In genomic region chr15:70095387-70096214, GRCh38 we compare ENCODE assay signal across 8 cellular contexts. TPM values are rescaled to one million over a fixed set of nuclear protein-coding genes. Genes with fewer than 3 reads are reported as not detected.
DNase-seq lines count a peak whose midpoint lies in the region; ATAC-seq and TF ChIP-seq lines count a peak whose summit lies in the region.

No MANE protein-coding gene starts in this region.

- H3K36me3 ChIP-seq in brain microvascular endothelial cell (replicated peaks) (peaks cover 18% of the 10 kb centered on the region), liver (ENCODE audit: control insufficient read depth in 4 of 4, insufficient read depth in 3 of 4, low read depth in 1 of 4, low read length in 3 of 4) (peaks cover 0 to 2% (median 0%) of the 10 kb centered on the region in 4 donors)

- WGBS in liver, result 21% methylated on average over 67 of the region's 67 CpGs

- TF ChIP-seq RAD21 in liver (IDR thresholded peaks at IDR 0.05), result no peak

- no peak for ATAC-seq in GM18498 (IDR thresholded peaks at IDR 0.05; ENCODE audit: unreplicated experiment)

- DNase-seq in NCI-H748 (lab: John Stamatoyannopoulos, UW; ENCODE audit: unreplicated experiment), result peak; percentile 31
- no peak for DNase-seq in NCI-H748 treated with DMSO at 0.1 percent for 48 hours (lab: John Stamatoyannopoulos, UW)
- DNase-seq in SW480 (ENCODE audit: low spot score), result peak; percentile 64
- DNase-seq in brain microvascular endothelial cell, result no peak
- peak; percentile 38 for DNase-seq in stimulated activated CD8-positive, alpha-beta memory T cell treated with anti-CD3 and anti-CD28 coated beads, Interleukin-12 subunit alpha, Interleukin-12 subunit beta, amount 100 ng/mL, for 4 hours (ENCODE audit: low read depth)
- DNase-seq in globus pallidus (ENCODE audit: low spot score), result no peak

- H3K9ac ChIP-seq in liver (ENCODE audit: low read depth in 1 of 2, low read length in 2 of 2), result peak overlapping the region in 1 of 2 donors; percentile 73

- H3K27me3 ChIP-seq in brain microvascular endothelial cell (replicated peaks) (no peaks in the 10 kb centered on the region), liver (ENCODE audit: control insufficient read depth in 4 of 4, insufficient read depth in 4 of 4, low read length in 3 of 4) (no peaks in the 10 kb centered on the region)

- H3K27ac ChIP-seq in brain microvascular endothelial cell (no peak overlapping the region), liver (ENCODE audit: low read depth in 1 of 2, low read length in 2 of 2) (peak overlapping the region in 1 of 2 donors; percentile 94)

- TF ChIP-seq CTCF in brain microvascular endothelial cell (IDR thresholded peaks at IDR 0.05; ENCODE audit: low read depth, low read length, missing control alignments) (no peak), liver (IDR thresholded peaks at IDR 0.05; ENCODE audit: low read depth, low read length, missing input control) (no peak)

- in situ Hi-C loops in brain microvascular endothelial cell (cut with HindIII; ENCODE audit: low pct_ligation_motif_present, low sequenced_read_pairs), result no loop called here

- peak overlapping the region; percentile 83 for H3K4me3 ChIP-seq in brain microvascular endothelial cell (ENCODE audit: low read depth, low read length)
- peak overlapping the region; percentile 85 to 94 (median 90) for H3K4me3 ChIP-seq in liver (ENCODE audit: low read depth in 1 of 3, low read length in 3 of 3)

- peaks cover 26 to 66% (median 47%) of the 10 kb centered on the region in 4 donors for H3K4me1 ChIP-seq in liver (ENCODE audit: control insufficient read depth in 4 of 4, insufficient read depth in 4 of 4, low read length in 3 of 4)

- no peaks in the 10 kb centered on the region for H3K9me3 ChIP-seq in liver (ENCODE audit: control insufficient read depth in 4 of 4, low read length in 3 of 4)

TF ChIP-seq in liver, 16 proteins besides CTCF, POLR2A, EP300 and RAD21:
- TF ChIP-seq ATF3 (IDR thresholded peaks at IDR 0.05) (no peak), HNF4G (IDR thresholded peaks at IDR 0.05) (no peak), YY1 (IDR thresholded peaks at IDR 0.05) (no peak), FOXA1 (IDR thresholded peaks at IDR 0.05) (no peak), RXRA (IDR thresholded peaks at IDR 0.05) (no peak), ZBTB33 (IDR thresholded peaks at IDR 0.05) (no peak), JUND (IDR thresholded peaks at IDR 0.05) (no peak), NR2F2 (IDR thresholded peaks at IDR 0.05) (no peak), SP1 (IDR thresholded peaks at IDR 0.05) (no peak), MAX (IDR thresholded peaks at IDR 0.05) (no peak)

RNA-seq across cellular contexts. Expression of gene TLE3, which starts 2.1 kb away (rescaled TPM):
- total RNA-seq in liver, result 10 to 100 TPM in 1 of 2 donors, 1 to 10 TPM in 1; 8.5 to 13.7 TPM
- 1 to 10 TPM; 1.2 to 8.5 TPM for polyA plus RNA-seq in liver

Comparison
In these comparisons a context has a peak if more than half of its experiments do, and no peak if none do; other contexts are left out.
1. DNase-seq: peak in NCI-H748 (single experiment), SW480 (single experiment) and stimulated activated CD8-positive, alpha-beta memory T cell treated with anti-CD3 and anti-CD28 coated beads, Interleukin-12 subunit alpha, Interleukin-12 subunit beta, amount 100 ng/mL, for 4 hours (single experiment); none in NCI-H748 treated with DMSO at 0.1 percent for 48 hours (single experiment), brain microvascular endothelial cell (single experiment) and globus pallidus (single experiment).